17 cellular contexts compared by ENCODE assay signal in genomic region chr1:39980555-39981313, GRCh38. TPM values are rescaled to one million over a fixed set of nuclear protein-coding genes. Genes with fewer than 3 reads are reported as not detected.
DNase-seq lines count a peak whose midpoint lies in the region; ATAC-seq and TF ChIP-seq lines count a peak whose summit lies in the region.
"Had no signal": no experiment of that assay in that cellular context is flagged by ENCODE, and none has a peak within 500 bp of the region (broad histone marks: within the 10 kb centered on the region; RNA-seq: fewer than 3 reads in every experiment).

No MANE protein-coding gene starts in this region.

- H3K9me3 ChIP-seq in HUES48 (ENCODE audit: control insufficient read depth, insufficient read depth, low read length) (no peaks in the 10 kb centered on the region; the same call in 1 of the 2 replicates), Panc1 (ENCODE audit: control insufficient read depth, insufficient read depth, low read depth, low read length) (no peaks in the 10 kb centered on the region), esophagus (ENCODE audit: control insufficient read depth in 2 of 2, insufficient read depth in 1 of 2, low read depth in 1 of 2, low read length in 1 of 2) (no peaks in the 10 kb centered on the region), smooth muscle cell (replicated peaks; ENCODE audit: low read depth) (no peaks in the 10 kb centered on the region), psoas muscle (no peaks in the 10 kb centered on the region)

- peak overlapping the region; percentile 18 for H3K27ac ChIP-seq in HUES48 (ENCODE audit: low read depth, low read length)
- no peak overlapping the region for H3K27ac ChIP-seq in Panc1 (ENCODE audit: low read length)
- peak overlapping the region; percentile 53 for H3K27ac ChIP-seq in esophagus (ENCODE audit: low read depth in 2 of 2, low read length in 1 of 2)
- peak overlapping the region; percentile 31 for H3K27ac ChIP-seq in smooth muscle cell (ENCODE audit: low read depth)
- H3K27ac ChIP-seq in psoas muscle, result no peak overlapping the region
- H3K27ac ChIP-seq: coronary artery, HL-60 had no signal

- H3K4me3 ChIP-seq in HUES48 (ENCODE audit: low read depth, low read length) (no peak overlapping the region), Panc1 (ENCODE audit: low read depth in 2 of 2, low read length in 2 of 2) (no peak overlapping the region), esophagus (ENCODE audit: low read depth in 1 of 2, low read length in 2 of 2) (no peak overlapping the region), smooth muscle cell (no peak overlapping the region), psoas muscle (no peak overlapping the region)
- H3K4me3 ChIP-seq: coronary artery had no signal

- no peaks in the 10 kb centered on the region for H4K20me1 ChIP-seq in smooth muscle cell (ENCODE audit: low read depth)

- CTCF ChIA-PET in Panc1 (lab: Charles Lee), result no interaction called here

- no peaks in the 10 kb centered on the region for H3K36me3 ChIP-seq in HUES48 (ENCODE audit: control insufficient read depth, insufficient read depth, low read length)
- no peaks in the 10 kb centered on the region for H3K36me3 ChIP-seq in Panc1 (ENCODE audit: control insufficient read depth, insufficient read depth, low read length)
- no peaks in the 10 kb centered on the region for H3K36me3 ChIP-seq in esophagus (ENCODE audit: control insufficient read depth in 2 of 2, insufficient read depth in 2 of 2, low read length in 1 of 2)
- H3K36me3 ChIP-seq in smooth muscle cell (ENCODE audit: low read depth), result no peaks in the 10 kb centered on the region
- H3K36me3 ChIP-seq in psoas muscle (ENCODE audit: insufficient read depth in 1 of 2, low read depth in 1 of 2), result no peaks in the 10 kb centered on the region

- WGBS in esophagus, 2 donors, result 77 to 83% methylated on average over 6 of the region's 6 CpGs
- whole genome bisulfite sequencing in smooth muscle cell (ENCODE audit: low lambda C conversion rate), result 78% methylated on average over 6 of the region's 6 CpGs
- WGBS in psoas muscle, 3 donors, result 83 to 85% (median 84%) methylated on average over 6 of the region's 6 CpGs

- no peaks in the 10 kb centered on the region for H3F3A ChIP-seq in smooth muscle cell (ENCODE audit: low read depth)

- no peaks in the 10 kb centered on the region for H3K79me2 ChIP-seq in smooth muscle cell (ENCODE audit: low read depth)

- DNase-seq in Panc1 (ENCODE audit: low read depth, low spot score) (no peak), smooth muscle cell (lab: John Stamatoyannopoulos, UW; ENCODE audit: unreplicated experiment) (no peak), psoas muscle (no peak), GM13977 (ENCODE audit: low spot score) (no peak)
- DNase-seq: activated CD4-positive, alpha-beta T cell treated with anti-CD3 and anti-CD28 coated beads, Interleukin-2, amount 10 ng/mL, durations not matched to agents 7 days and 5 days; activated T-cell treated with anti-CD3 and anti-CD28 coated beads, Interleukin-2, amount 50 U/mL, for 72 hours; amniotic stem cell; H7; immature natural killer cell; NCI-H1092; RPMI8226; stimulated activated naive CD4-positive, alpha-beta T cell treated with Interleukin-2 at 50 U/mL for 16 hours had no signal

- peaks cover 23% of the 10 kb centered on the region for H3K4me1 ChIP-seq in HUES48 (ENCODE audit: control insufficient read depth, insufficient read depth, low read length)
- H3K4me1 ChIP-seq in Panc1 (ENCODE audit: control insufficient read depth, insufficient read depth, low read length), result no peaks in the 10 kb centered on the region
- H3K4me1 ChIP-seq in esophagus (ENCODE audit: control insufficient read depth in 2 of 2, insufficient read depth in 2 of 2, low read length in 1 of 2), result peaks cover 0 to 10% of the 10 kb centered on the region in 2 donors
- peaks cover 23% of the 10 kb centered on the region for H3K4me1 ChIP-seq in smooth muscle cell (ENCODE audit: low read depth)
- no peaks in the 10 kb centered on the region for H3K4me1 ChIP-seq in psoas muscle

- H3K27me3 ChIP-seq in HUES48 (ENCODE audit: control insufficient read depth, insufficient read depth, low read length) (no peaks in the 10 kb centered on the region), Panc1 (ENCODE audit: control insufficient read depth, insufficient read depth, low read length) (no peaks in the 10 kb centered on the region), esophagus (ENCODE audit: control insufficient read depth in 1 of 2, insufficient read depth in 2 of 2, low read length in 2 of 2) (no peaks in the 10 kb centered on the region), smooth muscle cell (ENCODE audit: low read depth) (no peaks in the 10 kb centered on the region), psoas muscle (ENCODE audit: insufficient read depth in 3 of 3, low read length in 2 of 3) (no peaks in the 10 kb centered on the region)

- POLR2A ChIA-PET in Panc1 (lab: Charles Lee), result no interaction called here

- in situ Hi-C loops in Panc1 (cut with HindIII; ENCODE audit: low pct_unique_long_range_greater_than_20kb, low sequenced_read_pairs), result no loop called here
- in situ Hi-C loops in GM13977 (cut with MboI; ENCODE audit: low pct_unique_long_range_greater_than_20kb, low sequenced_read_pairs, unreplicated experiment), result loop anchor here (10.0 kb wide), 1 partner anchor 54 kb away; no protein-coding TSS in a partner anchor

- TF ChIP-seq CTCF in Panc1 (IDR thresholded peaks at IDR 0.05) (no peak), smooth muscle cell (IDR thresholded peaks at IDR 0.05; ENCODE audit: borderline replicate concordance, insufficient read depth, poor library complexity, severe bottlenecking) (no peak), psoas muscle (IDR thresholded peaks at IDR 0.05) (no peak), GM13977 (IDR thresholded peaks at IDR 0.05; ENCODE audit: extremely low read depth, insufficient read depth, missing control alignments) (no peak)

- H2AFZ ChIP-seq in smooth muscle cell (ENCODE audit: low read depth), result no peak overlapping the region

- intact Hi-C loops in Panc1 (cut with micrococcal nuclease; ENCODE audit: unreplicated experiment) (no loop called here), psoas muscle (cut with DNase I) (no loop called here)

- H3K9ac ChIP-seq in HUES48 (ENCODE audit: low read depth, low read length) (no peak overlapping the region), smooth muscle cell (ENCODE audit: low read depth) (no peak overlapping the region)

- BruUV-seq in Panc1 (replicated peaks; lab: Mats Ljungman, UMichigan), result no TSS peak

- no peak overlapping the region for H3K4me2 ChIP-seq in smooth muscle cell

- ATAC-seq in Panc1 (0 out of 2 replicates have a peak, but pooled peaks have one; percentile 34), psoas muscle (no peak), GM21423 (IDR thresholded peaks at IDR 0.05; ENCODE audit: unreplicated experiment) (no peak)
- ATAC-seq: activated T-cell treated with anti-CD3 and anti-CD28 coated beads, Interleukin-2, amount 50 U/mL, for 72 hours had no signal

RNA-seq across cellular contexts. Expression of gene MFSD2A, which starts 25.8 kb away (rescaled TPM):
- total RNA-seq in Panc1 (2021; ENCODE audit: unreplicated experiment), result 1.2 TPM
- 0.71 TPM for polyA plus RNA-seq in Panc1 (2012; ENCODE audit: insufficient read length)
- polyA plus RNA-seq in esophagus, result 10 to 100 TPM; 14.5 to 30.4 TPM
- 3.2 and 3.3 TPM in 2 replicates for total RNA-seq in smooth muscle cell
- 5.3 and 5.5 TPM in 2 replicates for polyA plus RNA-seq in smooth muscle cell
- total RNA-seq in psoas muscle, result under 1 TPM; 0.12 to 0.58 (median 0.47) TPM
- polyA plus RNA-seq in psoas muscle, result 1 to 10 TPM in 1 of 3 donors, under 1 TPM in 2; 0.35 to 2.1 (median 0.92) TPM

RNA-seq across cellular contexts. Expression of gene CAP1, which starts 59.8 kb away (rescaled TPM):
- total RNA-seq in Panc1 (2021; ENCODE audit: unreplicated experiment), result 463 TPM
- 319 TPM for polyA plus RNA-seq in Panc1 (2012; ENCODE audit: insufficient read length)
- polyA plus RNA-seq in esophagus, result 100 to 1,000 TPM in 1 of 2 donors, 10 to 100 TPM in 1; 72.0 to 168 TPM
- total RNA-seq in smooth muscle cell, result 362 and 390 TPM in 2 replicates
- polyA plus RNA-seq in smooth muscle cell, result 370 and 381 TPM in 2 replicates
- total RNA-seq in psoas muscle, result 10 to 100 TPM; 34.2 to 71.0 (median 61.9) TPM
- polyA plus RNA-seq in psoas muscle, result 100 to 1,000 TPM in 1 of 3 donors, 10 to 100 TPM in 2; 33.7 to 116 (median 56.6) TPM

Comparison
In these comparisons a context has a peak if more than half of its experiments do, and no peak if none do; other contexts are left out.
1. H3K27ac ChIP-seq: peak in HUES48 (single experiment), esophagus (2 of 2) and smooth muscle cell (single experiment); none in Panc1 (single experiment) and psoas muscle (single experiment).